In the genomic region with DNA sequence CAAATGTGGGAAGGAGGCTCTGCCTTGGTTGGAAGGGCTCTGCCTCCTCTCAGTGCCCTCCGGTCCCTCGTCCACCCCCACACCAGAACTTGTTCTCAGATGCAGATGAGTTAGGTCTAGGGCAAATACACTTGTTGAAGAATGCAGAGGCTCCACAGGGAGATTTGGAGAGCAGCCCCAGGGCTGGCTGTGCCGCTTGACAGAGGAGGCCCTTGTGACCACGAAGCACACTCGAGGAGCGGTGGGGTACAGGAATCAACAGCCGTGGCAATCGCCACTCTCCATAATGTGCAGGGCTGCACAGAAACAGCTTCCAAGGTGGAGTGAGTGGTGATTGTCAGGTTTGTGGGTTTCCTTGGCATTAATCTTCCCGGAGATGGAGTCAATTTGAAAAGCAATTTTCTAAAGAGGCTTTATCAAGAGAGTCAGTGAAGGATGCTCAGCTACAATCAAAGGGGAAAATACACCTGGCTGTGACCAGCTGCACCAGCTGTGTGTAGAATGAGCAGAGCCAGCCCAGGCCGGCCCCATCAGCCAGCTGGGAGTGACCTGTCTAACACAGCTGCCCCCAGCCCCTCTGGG, we compare ENCODE assay signal across 20 cellular contexts. TPM values are rescaled to one million over a fixed set of nuclear protein-coding genes. Genes with fewer than 3 reads are reported as not detected.
DNase-seq lines count a peak whose midpoint lies in the region; ATAC-seq and TF ChIP-seq lines count a peak whose summit lies in the region.
"Had no signal": no experiment of that assay in that cellular context is flagged by ENCODE, and none has a peak within 500 bp of the region (broad histone marks: within the 10 kb centered on the region; RNA-seq: fewer than 3 reads in every experiment).

No MANE protein-coding gene starts in this region.

- H3K27me3 ChIP-seq in right atrium auricular region (no peaks in the 10 kb centered on the region), gastrocnemius medialis (no peaks in the 10 kb centered on the region)
- H3K27me3 ChIP-seq: sigmoid colon had no signal

- no peak overlapping the region for H3K4me3 Mint-ChIP-seq in stimulated activated effector memory CD8-positive, alpha-beta T cell treated with anti-CD3 and anti-CD28 coated beads, Interleukin-12 subunit alpha, Interleukin-12 subunit beta, amount 100 ng/mL, for 72 hours
- H3K4me3 Mint-ChIP-seq: activated CD4-positive, alpha-beta T cell treated with anti-CD3 and anti-CD28 coated beads, Interleukin-2, amount 10 ng/mL, durations not matched to agents 24 days and 14 days; activated T-cell treated with anti-CD3 and anti-CD28 coated beads, Interleukin-2, amount 50 U/mL, for 4 hours; CD4-positive, CD25-positive, alpha-beta regulatory T cell; memory B cell had no signal

- intact Hi-C loops in left cardiac atrium (cut with DNase I), result no loop called here
- intact Hi-C loops in gastrocnemius medialis (cut with DNase I; ENCODE audit: low total_unique reads), result no loop called here

- no peak for TF ChIP-seq POLR2A in gastrocnemius medialis (IDR thresholded peaks at IDR 0.05)

- H3K36me3 ChIP-seq in right atrium auricular region (no peaks in the 10 kb centered on the region), gastrocnemius medialis (no peaks in the 10 kb centered on the region)
- H3K36me3 ChIP-seq: sigmoid colon had no signal

- TF ChIP-seq CTCF in right atrium auricular region (IDR thresholded peaks at IDR 0.05), result no peak
- TF ChIP-seq CTCF in gastrocnemius medialis (IDR thresholded peaks at IDR 0.05 in 4 of 5, conservative IDR thresholded peaks at IDR 0.05 in 1 of 5), result no peak

- in situ Hi-C loops in gastrocnemius medialis (cut with MboI; ENCODE audit: low sequenced_read_pairs in 4 of 4), result no loop called here

- no peak overlapping the region for H3K27ac Mint-ChIP-seq in stimulated activated effector memory CD8-positive, alpha-beta T cell treated with anti-CD3 and anti-CD28 coated beads, Interleukin-12 subunit alpha, Interleukin-12 subunit beta, amount 100 ng/mL, for 72 hours
- H3K27ac Mint-ChIP-seq: activated CD4-positive, alpha-beta T cell treated with anti-CD3 and anti-CD28 coated beads, Interleukin-2, amount 10 ng/mL, durations not matched to agents 24 days and 14 days; CD4-positive, CD25-positive, alpha-beta regulatory T cell; memory B cell had no signal

- no peaks in the 10 kb centered on the region for H3K36me3 Mint-ChIP-seq in stimulated activated effector memory CD8-positive, alpha-beta T cell treated with anti-CD3 and anti-CD28 coated beads, Interleukin-12 subunit alpha, Interleukin-12 subunit beta, amount 100 ng/mL, for 72 hours
- H3K36me3 Mint-ChIP-seq: CD4-positive, CD25-positive, alpha-beta regulatory T cell; memory B cell had no signal

- H3K9me3 Mint-ChIP-seq in stimulated activated effector memory CD8-positive, alpha-beta T cell treated with anti-CD3 and anti-CD28 coated beads, Interleukin-12 subunit alpha, Interleukin-12 subunit beta, amount 100 ng/mL, for 72 hours, result no peaks in the 10 kb centered on the region
- H3K9me3 Mint-ChIP-seq: activated CD4-positive, alpha-beta T cell treated with anti-CD3 and anti-CD28 coated beads, Interleukin-2, amount 10 ng/mL, durations not matched to agents 24 days and 14 days; memory B cell had no signal

- no peaks in the 10 kb centered on the region for H3K4me1 Mint-ChIP-seq in stimulated activated effector memory CD8-positive, alpha-beta T cell treated with anti-CD3 and anti-CD28 coated beads, Interleukin-12 subunit alpha, Interleukin-12 subunit beta, amount 100 ng/mL, for 72 hours
- H3K4me1 Mint-ChIP-seq: activated CD4-positive, alpha-beta T cell treated with anti-CD3 and anti-CD28 coated beads, Interleukin-2, amount 10 ng/mL, durations not matched to agents 24 days and 14 days; CD4-positive, CD25-positive, alpha-beta regulatory T cell; memory B cell had no signal

- DNase-seq in right atrium auricular region (ENCODE audit: low spot score), result peak; percentile 36
- no peak for DNase-seq in left cardiac atrium
- DNase-seq in NCI-H187 (lab: John Stamatoyannopoulos, UW), result peak; percentile 79 to 90
- peak; percentile 59 for DNase-seq in NCI-H510A (lab: John Stamatoyannopoulos, UW)
- no peak for DNase-seq in stimulated activated effector memory CD8-positive, alpha-beta T cell treated with anti-CD3 and anti-CD28 coated beads, Interleukin-12 subunit alpha, Interleukin-12 subunit beta, amount 100 ng/mL, for 72 hours (ENCODE audit: low spot score in 2 of 2)
- no peak for DNase-seq in gastrocnemius medialis
- no peak for DNase-seq in activated CD4-positive, alpha-beta T cell treated with anti-CD3 and anti-CD28 coated beads for 48 hours
- DNase-seq: 8988T; activated CD4-positive, alpha-beta T cell treated with anti-CD3 and anti-CD28 coated beads, Interleukin-2, amount 10 ng/mL, durations not matched to agents 24 days and 14 days; activated T-cell treated with anti-CD3 and anti-CD28 coated beads, Interleukin-2, amount 50 U/mL, for 4 hours; CD4-positive, CD25-positive, alpha-beta regulatory T cell; central memory CD4-positive, alpha-beta T cell; left colon; NCI-H1930; NCI-H524 treated with DMSO at 0.1 percent for 48 hours; SIG-M5; sigmoid colon; stimulated activated naive CD4-positive, alpha-beta T cell had no signal

- H3K9me3 ChIP-seq in right atrium auricular region (no peaks in the 10 kb centered on the region), gastrocnemius medialis (no peaks in the 10 kb centered on the region)
- H3K9me3 ChIP-seq: sigmoid colon had no signal

- ATAC-seq in left cardiac atrium, result no peak
- ATAC-seq in stimulated activated effector memory CD8-positive, alpha-beta T cell treated with anti-CD3 and anti-CD28 coated beads, Interleukin-12 subunit alpha, Interleukin-12 subunit beta, amount 100 ng/mL, for 72 hours, result peak; percentile 25
- ATAC-seq in gastrocnemius medialis, result no peak
- no peak for ATAC-seq in GM21528 (IDR thresholded peaks at IDR 0.05; ENCODE audit: low FRiP score, unreplicated experiment)
- ATAC-seq: activated T-cell treated with anti-CD3 and anti-CD28 coated beads, Interleukin-2, amount 50 U/mL, for 4 hours; left colon had no signal

- H3K4me1 ChIP-seq in right atrium auricular region (no peaks in the 10 kb centered on the region), gastrocnemius medialis (no peaks in the 10 kb centered on the region)
- H3K4me1 ChIP-seq: sigmoid colon had no signal

- H3K27ac ChIP-seq in right atrium auricular region (no peak overlapping the region), gastrocnemius medialis (no peak overlapping the region)
- H3K27ac ChIP-seq: sigmoid colon had no signal

- no peak overlapping the region for H3K4me3 ChIP-seq in right atrium auricular region
- no peak overlapping the region for H3K4me3 ChIP-seq in gastrocnemius medialis
- H3K4me3 ChIP-seq: sigmoid colon had no signal

RNA-seq across cellular contexts. Expression of a gene that starts 59.5 kb away (rescaled TPM):
- 1 to 10 TPM in 1 of 2 donors, under 1 TPM in 1; 0.51 to 1.3 TPM for total RNA-seq in right atrium auricular region
- total RNA-seq in left cardiac atrium, result under 1 TPM; 0.41 to 0.68 TPM
- under 1 TPM in 2 of 4 donors, not detected in 2; 0.18 to 0.46 TPM for total RNA-seq in gastrocnemius medialis

Comparison
In these comparisons a context has a peak if more than half of its experiments do, and no peak if none do; other contexts are left out.
1. DNase-seq: peak in right atrium auricular region (single experiment), NCI-H187 (2 of 2) and NCI-H510A (single experiment); none in left cardiac atrium (single experiment), stimulated activated effector memory CD8-positive, alpha-beta T cell treated with anti-CD3 and anti-CD28 coated beads, Interleukin-12 subunit alpha, Interleukin-12 subunit beta, amount 100 ng/mL, for 72 hours (0 of 2), gastrocnemius medialis (0 of 2) and activated CD4-positive, alpha-beta T cell treated with anti-CD3 and anti-CD28 coated beads for 48 hours (single experiment).